In genomic region chr3:46027021-46027705, GRCh38 we compare ENCODE assay signal across 24 cellular contexts. TPM values are rescaled to one million over a fixed set of nuclear protein-coding genes. Genes with fewer than 3 reads are reported as not detected.
"Had no signal": no experiment of that assay in that cellular context is flagged by ENCODE, and none has a peak within 500 bp of the region (broad histone marks: within the 10 kb centered on the region; RNA-seq: fewer than 3 reads in every experiment).

Gene XCR1, minus strand, starts transcription at chr3:46027483. Its CDS starts 5,536 bp downstream, at chr3:46021947.

- H3K4me3 ChIP-seq: cardiac muscle cell, MG63, PC-9 had no signal

- H3K4me3 Mint-ChIP-seq: activated B cell treated with CpG ODN at 0.5 μM for 24 hours; activated CD4-positive, alpha-beta memory T cell treated with anti-CD3 and anti-CD28 coated beads, Interleukin-2, amount 10 ng/mL, durations not matched to agents 7 days and 5 days; activated CD4-positive, alpha-beta T cell treated with anti-CD3 and anti-CD28 coated beads, Interleukin-2, amount 10 ng/mL, durations not matched to agents 7 days and 5 days; activated naive CD8-positive, alpha-beta T cell; activated T-cell treated with anti-CD3 and anti-CD28 coated beads, Interleukin-2, amount 50 U/mL, for 24 hours; activated T-helper 1 cell treated with anti-CD3 and anti-CD28 coated beads, Interleukin-12 subunit alpha, Interleukin-12 subunit beta, Interleukin-2, Interleukin-4 antibody, amounts not matched to agents 30 ng/mL and 10 ng/mL and 1 ng/mL, durations not matched to agents 14 hours and 24 hours and 36 hours; T-helper 1 cell treated with Interleukin-12 subunit alpha and Interleukin-12 subunit beta and Interleukin-4 antibody, amounts not matched to agents 30 μg/mL and 1 μg/mL, for 36 hours had no signal

- H3K36me3 ChIP-seq: brain microvascular endothelial cell, cardiac muscle cell, MG63 had no signal

- H3K27ac ChIP-seq: brain microvascular endothelial cell, cardiac muscle cell, PC-9 had no signal

- H3K4me2 ChIP-seq: PC-9 had no signal

- H3K27me3 ChIP-seq: brain microvascular endothelial cell, cardiac muscle cell, MG63 had no signal

- H3K4me1 Mint-ChIP-seq: activated CD4-positive, alpha-beta memory T cell treated with anti-CD3 and anti-CD28 coated beads, Interleukin-2, amount 10 ng/mL, durations not matched to agents 7 days and 5 days; activated CD4-positive, alpha-beta T cell treated with anti-CD3 and anti-CD28 coated beads, Interleukin-2, amount 10 ng/mL, durations not matched to agents 7 days and 5 days had no signal

- H3K27ac Mint-ChIP-seq: activated B cell treated with CpG ODN at 0.5 μM for 24 hours; activated CD4-positive, alpha-beta memory T cell treated with anti-CD3 and anti-CD28 coated beads, Interleukin-2, amount 10 ng/mL, durations not matched to agents 7 days and 5 days; activated CD4-positive, alpha-beta T cell treated with anti-CD3 and anti-CD28 coated beads, Interleukin-2, amount 10 ng/mL, durations not matched to agents 7 days and 5 days; activated naive CD8-positive, alpha-beta T cell; activated T-cell treated with anti-CD3 and anti-CD28 coated beads, Interleukin-2, amount 50 U/mL, for 24 hours; activated T-helper 1 cell treated with anti-CD3 and anti-CD28 coated beads, Interleukin-12 subunit alpha, Interleukin-12 subunit beta, Interleukin-2, Interleukin-4 antibody, amounts not matched to agents 30 ng/mL and 10 ng/mL and 1 ng/mL, durations not matched to agents 14 hours and 24 hours and 36 hours; T-helper 1 cell treated with Interleukin-12 subunit alpha and Interleukin-12 subunit beta and Interleukin-4 antibody, amounts not matched to agents 30 μg/mL and 1 μg/mL, for 36 hours had no signal

- H3K27me3 Mint-ChIP-seq: activated B cell treated with CpG ODN at 0.5 μM for 24 hours; activated naive CD8-positive, alpha-beta T cell; activated T-cell treated with anti-CD3 and anti-CD28 coated beads, Interleukin-2, amount 50 U/mL, for 24 hours had no signal

- H2AFZ ChIP-seq: PC-9 had no signal

- DNase-seq: activated B cell treated with CpG ODN at 0.5 μM for 24 hours; activated CD4-positive, alpha-beta memory T cell treated with anti-CD3 and anti-CD28 coated beads, Interleukin-2, amount 10 ng/mL, durations not matched to agents 7 days and 5 days; activated CD4-positive, alpha-beta T cell treated with anti-CD3 and anti-CD28 coated beads for 1 hour; activated CD4-positive, alpha-beta T cell treated with anti-CD3 and anti-CD28 coated beads, Interleukin-2, amount 10 ng/mL, durations not matched to agents 7 days and 5 days; activated CD8-positive, alpha-beta memory T cell treated with anti-CD3 and anti-CD28 coated beads, Interleukin-2, amount 50 U/mL, for 4 hours; activated effector memory CD4-positive, alpha-beta T cell treated with Interleukin-2 at 50 U/mL for 16 hours; activated naive CD4-positive, alpha-beta T cell; activated T-cell treated with anti-CD3 and anti-CD28 coated beads, Interleukin-2, amount 50 U/mL, for 24 hours; amygdala; brain microvascular endothelial cell; MG63; NCI-H1105 treated with DMSO at 0.1 percent for 48 hours; NCI-H1436 treated with DMSO at 0.1 percent for 48 hours; NCI-H187; NCI-H2081; NCI-H446; NCI-H524; PC-9; SHP77 treated with DMSO at 0.1 percent for 48 hours had no signal

RNA-seq across cellular contexts. Expression of gene XCR1, which starts in this region (rescaled TPM):
- total RNA-seq: activated B cell treated with CpG ODN at 0.5 μM for 24 hours; activated CD4-positive, alpha-beta memory T cell treated with anti-CD3 and anti-CD28 coated beads, Interleukin-2, amount 10 ng/mL, durations not matched to agents 7 days and 5 days; activated CD4-positive, alpha-beta T cell treated with anti-CD3 and anti-CD28 coated beads, Interleukin-2, amount 10 ng/mL, durations not matched to agents 7 days and 5 days; cardiac muscle cell; SK-MEL-5 had no signal
